1 cellular context compared by ENCODE assay signal in the genomic region with DNA sequence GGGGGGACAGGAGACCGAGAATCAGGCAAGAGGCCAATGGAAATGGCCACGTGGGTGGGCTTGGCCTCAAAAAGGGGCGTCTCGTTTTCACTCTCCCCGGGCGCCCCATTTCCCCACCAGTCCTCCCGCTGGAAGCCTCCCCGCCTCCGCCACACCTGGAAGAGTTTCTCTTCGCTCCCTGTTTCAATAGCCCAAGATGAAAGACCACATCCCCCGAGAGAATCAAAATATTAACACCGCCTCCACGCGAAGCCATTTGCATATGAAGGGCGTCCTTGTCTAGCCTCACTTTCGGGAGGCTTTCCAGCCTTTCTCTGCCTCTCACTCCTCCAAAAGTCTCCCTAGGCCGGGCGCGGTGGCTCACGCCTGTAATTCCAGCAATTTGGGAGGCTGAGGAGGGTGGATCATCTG.
A peak's percentile ranks its signal among the peaks of the same experiment; 100 is the strongest.
TF ChIP-seq lines count a peak whose summit lies in the region.

No MANE protein-coding gene starts in this region.

TF ChIP-seq in WTC11, 78 proteins besides CTCF, POLR2A, EP300 and RAD21 (continued from another document):
- TF ChIP-seq, protein P1, sequence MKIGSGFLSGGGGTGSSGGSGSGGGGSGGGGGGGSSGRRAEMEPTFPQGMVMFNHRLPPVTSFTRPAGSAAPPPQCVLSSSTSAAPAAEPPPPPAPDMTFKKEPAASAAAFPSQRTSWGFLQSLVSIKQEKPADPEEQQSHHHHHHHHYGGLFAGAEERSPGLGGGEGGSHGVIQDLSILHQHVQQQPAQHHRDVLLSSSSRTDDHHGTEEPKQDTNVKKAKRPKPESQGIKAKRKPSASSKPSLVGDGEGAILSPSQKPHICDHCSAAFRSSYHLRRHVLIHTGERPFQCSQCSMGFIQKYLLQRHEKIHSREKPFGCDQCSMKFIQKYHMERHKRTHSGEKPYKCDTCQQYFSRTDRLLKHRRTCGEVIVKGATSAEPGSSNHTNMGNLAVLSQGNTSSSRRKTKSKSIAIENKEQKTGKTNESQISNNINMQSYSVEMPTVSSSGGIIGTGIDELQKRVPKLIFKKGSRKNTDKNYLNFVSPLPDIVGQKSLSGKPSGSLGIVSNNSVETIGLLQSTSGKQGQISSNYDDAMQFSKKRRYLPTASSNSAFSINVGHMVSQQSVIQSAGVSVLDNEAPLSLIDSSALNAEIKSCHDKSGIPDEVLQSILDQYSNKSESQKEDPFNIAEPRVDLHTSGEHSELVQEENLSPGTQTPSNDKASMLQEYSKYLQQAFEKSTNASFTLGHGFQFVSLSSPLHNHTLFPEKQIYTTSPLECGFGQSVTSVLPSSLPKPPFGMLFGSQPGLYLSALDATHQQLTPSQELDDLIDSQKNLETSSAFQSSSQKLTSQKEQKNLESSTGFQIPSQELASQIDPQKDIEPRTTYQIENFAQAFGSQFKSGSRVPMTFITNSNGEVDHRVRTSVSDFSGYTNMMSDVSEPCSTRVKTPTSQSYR (CRISPR knock-in tag; IDR thresholded peaks at IDR 0.05) = no peak
- TF ChIP-seq FOXP1 (CRISPR knock-in tag; IDR thresholded peaks at IDR 0.05; ENCODE audit: borderline replicate concordance) = no peak
- TF ChIP-seq JAZF1 (CRISPR knock-in tag; IDR thresholded peaks at IDR 0.05) = no peak
- 0 out of 2 replicates have a peak, but pooled peaks have one; percentile 51 for TF ChIP-seq TEAD1 (CRISPR knock-in tag; IDR thresholded peaks at IDR 0.05)
- TF ChIP-seq, protein P2, sequence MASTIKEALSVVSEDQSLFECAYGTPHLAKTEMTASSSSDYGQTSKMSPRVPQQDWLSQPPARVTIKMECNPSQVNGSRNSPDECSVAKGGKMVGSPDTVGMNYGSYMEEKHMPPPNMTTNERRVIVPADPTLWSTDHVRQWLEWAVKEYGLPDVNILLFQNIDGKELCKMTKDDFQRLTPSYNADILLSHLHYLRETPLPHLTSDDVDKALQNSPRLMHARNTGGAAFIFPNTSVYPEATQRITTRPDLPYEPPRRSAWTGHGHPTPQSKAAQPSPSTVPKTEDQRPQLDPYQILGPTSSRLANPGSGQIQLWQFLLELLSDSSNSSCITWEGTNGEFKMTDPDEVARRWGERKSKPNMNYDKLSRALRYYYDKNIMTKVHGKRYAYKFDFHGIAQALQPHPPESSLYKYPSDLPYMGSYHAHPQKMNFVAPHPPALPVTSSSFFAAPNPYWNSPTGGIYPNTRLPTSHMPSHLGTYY (CRISPR knock-in tag; IDR thresholded peaks at IDR 0.05) = no peak
- TF ChIP-seq GABPB1 (CRISPR knock-in tag; IDR thresholded peaks at IDR 0.05) = no peak
- TF ChIP-seq, protein P3, sequence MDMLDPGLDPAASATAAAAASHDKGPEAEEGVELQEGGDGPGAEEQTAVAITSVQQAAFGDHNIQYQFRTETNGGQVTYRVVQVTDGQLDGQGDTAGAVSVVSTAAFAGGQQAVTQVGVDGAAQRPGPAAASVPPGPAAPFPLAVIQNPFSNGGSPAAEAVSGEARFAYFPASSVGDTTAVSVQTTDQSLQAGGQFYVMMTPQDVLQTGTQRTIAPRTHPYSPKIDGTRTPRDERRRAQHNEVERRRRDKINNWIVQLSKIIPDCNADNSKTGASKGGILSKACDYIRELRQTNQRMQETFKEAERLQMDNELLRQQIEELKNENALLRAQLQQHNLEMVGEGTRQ (CRISPR knock-in tag; IDR thresholded peaks at IDR 0.05) = peak; percentile 58; the same call in 1 of the 2 replicates
- TF ChIP-seq ZNF219 (CRISPR knock-in tag; IDR thresholded peaks at IDR 0.05; ENCODE audit: borderline replicate concordance) = no peak
